Comparison of ENCODE assay signal across 9 cellular contexts in genomic region chr11:87081358-87081757, GRCh38. TPM values are rescaled to one million over a fixed set of nuclear protein-coding genes. Genes with fewer than 3 reads are reported as not detected.
DNase-seq lines count a peak whose midpoint lies in the region; ATAC-seq and TF ChIP-seq lines count a peak whose summit lies in the region.
"Had no signal": no experiment of that assay in that cellular context is flagged by ENCODE, and none has a peak within 500 bp of the region (broad histone marks: within the 10 kb centered on the region; RNA-seq: fewer than 3 reads in every experiment).

No MANE protein-coding gene starts in this region.

- peaks cover 5% of the 10 kb centered on the region for H3K36me3 ChIP-seq in Caco-2 (ENCODE audit: control insufficient read depth, insufficient read depth, low read length)

- H3K27me3 ChIP-seq in Caco-2 (replicated peaks; ENCODE audit: control insufficient read depth, insufficient read depth, low read length): no peaks in the 10 kb centered on the region

- no peaks in the 10 kb centered on the region for H3K27me3 Mint-ChIP-seq in Caco-2 (ENCODE audit: insufficient read depth, unreplicated experiment)

- intact Hi-C loops in Caco-2 (cut with micrococcal nuclease; ENCODE audit: unreplicated experiment): no loop called here

- DNase-seq in GM12864 (ENCODE audit: low read depth) (no peak), choroid plexus epithelial cell (ENCODE audit: low read depth) (no peak), Caco-2 (no peak), NCI-H345 (lab: John Stamatoyannopoulos, UW) (no peak), HEK293T (ENCODE audit: extremely low spot score) (no peak)
- DNase-seq in stimulated activated CD4-positive, alpha-beta T cell treated with anti-CD3 and anti-CD28 coated beads, Interleukin-4, amount 100 ng/mL, for 1 hour: no peak

- no peak overlapping the region for H3K4me3 Mint-ChIP-seq in Caco-2 (ENCODE audit: unreplicated experiment)

- no peaks in the 10 kb centered on the region for H3K4me1 ChIP-seq in Caco-2

- peaks cover 3% of the 10 kb centered on the region; the same call in 1 of the 2 replicates for H3K9me3 ChIP-seq in Caco-2

- H3K36me3 Mint-ChIP-seq in Caco-2 (ENCODE audit: insufficient read depth, unreplicated experiment): peaks cover 34% of the 10 kb centered on the region

- peaks cover 25% of the 10 kb centered on the region for H3K4me1 Mint-ChIP-seq in Caco-2 (ENCODE audit: low read depth, unreplicated experiment)

- CTCF ChIA-PET in Caco-2 (lab: Charles Lee): interaction anchor here (1.9 kb wide), 1 partner anchor 16 kb away, joined by 7 read pairs; no protein-coding TSS in a partner anchor
- CTCF ChIA-PET in HEK293T (lab: Yijun Ruan, JAX): interaction anchor here (2.4 kb wide), 1 partner anchor 16 kb away, joined by 6 read pairs; no protein-coding TSS in a partner anchor

- no peak overlapping the region for H3K27ac Mint-ChIP-seq in Caco-2 (ENCODE audit: unreplicated experiment)

- TF ChIP-seq CTCF in GM12864 (IDR thresholded peaks at IDR 0.05; ENCODE audit: low read depth, low read length, missing control alignments): no peak
- no peak for TF ChIP-seq CTCF in choroid plexus epithelial cell (conservative IDR thresholded peaks at IDR 0.05; ENCODE audit: low read depth, low read length)
- TF ChIP-seq CTCF in Caco-2 (IDR thresholded peaks at IDR 0.05; ENCODE audit: insufficient read depth in 1 of 2, low read depth in 1 of 2, low read length in 1 of 2, severe bottlenecking in 1 of 2, unreplicated experiment in 1 of 2): no peak

- BruUV-seq in Caco-2 (replicated peaks; lab: Mats Ljungman, UMichigan): no TSS peak

- ATAC-seq in GM19328 (IDR thresholded peaks at IDR 0.05; ENCODE audit: unreplicated experiment): peak; percentile 55
- ATAC-seq in HG03103 (IDR thresholded peaks at IDR 0.05; ENCODE audit: low read depth, unreplicated experiment): peak; percentile 50
- ATAC-seq: Panc1 had no signal

- H3K4me3 ChIP-seq in GM12864 (ENCODE audit: low read depth, low read length) (peak overlapping the region; percentile 23; the same call in 1 of the 2 replicates), choroid plexus epithelial cell (ENCODE audit: low read depth, low read length) (peak overlapping the region; percentile 13), Caco-2 (ENCODE audit: low read depth, low read length) (no peak overlapping the region)

- POLR2A ChIA-PET in Caco-2 (lab: Charles Lee): no interaction called here
- POLR2A ChIA-PET in HEK293T (lab: Yijun Ruan, JAX): no interaction called here

- peaks cover 23% of the 10 kb centered on the region for H3K9me3 Mint-ChIP-seq in Caco-2 (ENCODE audit: unreplicated experiment)

TF ChIP-seq in HEK293T, 16 proteins besides CTCF, POLR2A, EP300 and RAD21:
- TF ChIP-seq LEF1 (IDR thresholded peaks at IDR 0.05; ENCODE audit: borderline replicate concordance) (no peak), NFRKB (IDR thresholded peaks at IDR 0.05) (no peak), FOXK2 (IDR thresholded peaks at IDR 0.05) (no peak), CTBP1 (IDR thresholded peaks at IDR 0.05; ENCODE audit: borderline replicate concordance) (no peak), BHLHE40 (IDR thresholded peaks at IDR 0.05; ENCODE audit: borderline replicate concordance) (no peak), HDGF (IDR thresholded peaks at IDR 0.05; ENCODE audit: borderline replicate concordance) (no peak), ZNF384 (IDR thresholded peaks at IDR 0.05) (no peak), SP1 (IDR thresholded peaks at IDR 0.05) (no peak), PKNOX1 (IDR thresholded peaks at IDR 0.05) (no peak), ELF4 (IDR thresholded peaks at IDR 0.05) (no peak), FOXM1 (IDR thresholded peaks at IDR 0.05; ENCODE audit: borderline replicate concordance) (no peak), FOXA1 (IDR thresholded peaks at IDR 0.05) (no peak), TARDBP (IDR thresholded peaks at IDR 0.05) (no peak), ARNT (IDR thresholded peaks at IDR 0.05) (no peak)
TF ChIP-seq in HEK293T: peak in this region for 0.

RNA-seq across cellular contexts. Expression of gene TMEM135, which starts 43.6 kb away (rescaled TPM):
- 88.6 and 95.2 TPM in 2 replicates for total RNA-seq in Caco-2 (2022)
